In genomic region chr12:94551810-94552209, GRCh38 we compare ENCODE assay signal across 1 cellular context.
TF ChIP-seq lines count a peak whose summit lies in the region.

No MANE protein-coding gene starts in this region.

TF ChIP-seq in H1, 55 proteins besides CTCF, POLR2A, EP300 and RAD21 (continued from another document):
- TF ChIP-seq HDAC6 (IDR thresholded peaks at IDR 0.05; ENCODE audit: low read depth, low read length): no peak
